1 cellular context compared by ENCODE assay signal in the genomic region with DNA sequence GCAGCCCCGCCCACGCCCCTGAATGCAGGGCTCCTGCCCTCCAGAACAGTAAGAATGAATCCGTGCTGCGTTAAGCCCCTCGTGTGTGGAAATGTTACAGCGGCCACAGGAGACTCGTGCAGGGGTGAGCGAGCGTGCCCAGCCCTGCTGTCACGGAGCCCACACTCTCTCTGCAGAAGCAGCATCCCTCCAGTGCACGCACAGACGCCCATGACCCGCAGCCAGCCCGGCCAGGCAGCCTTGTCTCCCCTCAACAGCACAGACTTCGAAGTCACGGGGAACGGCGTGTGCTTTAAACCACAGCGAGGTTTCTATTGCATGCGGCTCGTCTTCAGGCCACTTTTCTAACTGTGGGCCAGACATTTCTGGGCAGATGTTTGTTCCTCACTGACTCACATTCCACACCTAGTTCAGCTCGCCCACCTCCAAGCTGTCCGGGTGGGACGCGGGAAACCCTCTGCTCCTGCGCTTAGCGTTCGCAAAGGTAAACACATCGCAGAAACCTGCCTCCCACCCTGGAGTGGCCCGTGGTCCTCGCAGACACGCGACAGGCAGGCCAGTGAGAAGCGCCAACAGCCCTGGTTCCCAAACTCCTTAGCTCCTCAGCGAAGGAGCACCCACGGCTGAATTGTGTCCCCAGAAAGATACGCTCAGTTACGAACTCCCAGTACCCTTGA.
TF ChIP-seq lines count a peak whose summit lies in the region.

No MANE protein-coding gene starts in this region.

TF ChIP-seq in GM23338, 12 proteins besides CTCF, POLR2A, EP300 and RAD21:
- TF ChIP-seq EZH2 (IDR thresholded peaks at IDR 0.05; ENCODE audit: low read depth, unreplicated experiment) (no peak), ZNF114 (CRISPR knock-in tag; IDR thresholded peaks at IDR 0.05) (no peak), EZH2phosphoT487 (IDR thresholded peaks at IDR 0.05; ENCODE audit: unreplicated experiment) (no peak), NANOG (IDR thresholded peaks at IDR 0.05; ENCODE audit: borderline replicate concordance) (no peak), CREB1 (CRISPR knock-in tag; IDR thresholded peaks at IDR 0.05; ENCODE audit: low read depth) (no peak), STAT1 (IDR thresholded peaks at IDR 0.05; ENCODE audit: unreplicated experiment) (no peak), ZNF331 (CRISPR knock-in tag; IDR thresholded peaks at IDR 0.05; ENCODE audit: low read depth) (no peak), POLR2AphosphoS5 (IDR thresholded peaks at IDR 0.05; ENCODE audit: low read depth) (no peak)
- TF ChIP-seq, protein P1, sequence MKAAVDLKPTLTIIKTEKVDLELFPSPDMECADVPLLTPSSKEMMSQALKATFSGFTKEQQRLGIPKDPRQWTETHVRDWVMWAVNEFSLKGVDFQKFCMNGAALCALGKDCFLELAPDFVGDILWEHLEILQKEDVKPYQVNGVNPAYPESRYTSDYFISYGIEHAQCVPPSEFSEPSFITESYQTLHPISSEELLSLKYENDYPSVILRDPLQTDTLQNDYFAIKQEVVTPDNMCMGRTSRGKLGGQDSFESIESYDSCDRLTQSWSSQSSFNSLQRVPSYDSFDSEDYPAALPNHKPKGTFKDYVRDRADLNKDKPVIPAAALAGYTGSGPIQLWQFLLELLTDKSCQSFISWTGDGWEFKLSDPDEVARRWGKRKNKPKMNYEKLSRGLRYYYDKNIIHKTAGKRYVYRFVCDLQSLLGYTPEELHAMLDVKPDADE (IDR thresholded peaks at IDR 0.05): no peak
- TF ChIP-seq, protein P2, sequence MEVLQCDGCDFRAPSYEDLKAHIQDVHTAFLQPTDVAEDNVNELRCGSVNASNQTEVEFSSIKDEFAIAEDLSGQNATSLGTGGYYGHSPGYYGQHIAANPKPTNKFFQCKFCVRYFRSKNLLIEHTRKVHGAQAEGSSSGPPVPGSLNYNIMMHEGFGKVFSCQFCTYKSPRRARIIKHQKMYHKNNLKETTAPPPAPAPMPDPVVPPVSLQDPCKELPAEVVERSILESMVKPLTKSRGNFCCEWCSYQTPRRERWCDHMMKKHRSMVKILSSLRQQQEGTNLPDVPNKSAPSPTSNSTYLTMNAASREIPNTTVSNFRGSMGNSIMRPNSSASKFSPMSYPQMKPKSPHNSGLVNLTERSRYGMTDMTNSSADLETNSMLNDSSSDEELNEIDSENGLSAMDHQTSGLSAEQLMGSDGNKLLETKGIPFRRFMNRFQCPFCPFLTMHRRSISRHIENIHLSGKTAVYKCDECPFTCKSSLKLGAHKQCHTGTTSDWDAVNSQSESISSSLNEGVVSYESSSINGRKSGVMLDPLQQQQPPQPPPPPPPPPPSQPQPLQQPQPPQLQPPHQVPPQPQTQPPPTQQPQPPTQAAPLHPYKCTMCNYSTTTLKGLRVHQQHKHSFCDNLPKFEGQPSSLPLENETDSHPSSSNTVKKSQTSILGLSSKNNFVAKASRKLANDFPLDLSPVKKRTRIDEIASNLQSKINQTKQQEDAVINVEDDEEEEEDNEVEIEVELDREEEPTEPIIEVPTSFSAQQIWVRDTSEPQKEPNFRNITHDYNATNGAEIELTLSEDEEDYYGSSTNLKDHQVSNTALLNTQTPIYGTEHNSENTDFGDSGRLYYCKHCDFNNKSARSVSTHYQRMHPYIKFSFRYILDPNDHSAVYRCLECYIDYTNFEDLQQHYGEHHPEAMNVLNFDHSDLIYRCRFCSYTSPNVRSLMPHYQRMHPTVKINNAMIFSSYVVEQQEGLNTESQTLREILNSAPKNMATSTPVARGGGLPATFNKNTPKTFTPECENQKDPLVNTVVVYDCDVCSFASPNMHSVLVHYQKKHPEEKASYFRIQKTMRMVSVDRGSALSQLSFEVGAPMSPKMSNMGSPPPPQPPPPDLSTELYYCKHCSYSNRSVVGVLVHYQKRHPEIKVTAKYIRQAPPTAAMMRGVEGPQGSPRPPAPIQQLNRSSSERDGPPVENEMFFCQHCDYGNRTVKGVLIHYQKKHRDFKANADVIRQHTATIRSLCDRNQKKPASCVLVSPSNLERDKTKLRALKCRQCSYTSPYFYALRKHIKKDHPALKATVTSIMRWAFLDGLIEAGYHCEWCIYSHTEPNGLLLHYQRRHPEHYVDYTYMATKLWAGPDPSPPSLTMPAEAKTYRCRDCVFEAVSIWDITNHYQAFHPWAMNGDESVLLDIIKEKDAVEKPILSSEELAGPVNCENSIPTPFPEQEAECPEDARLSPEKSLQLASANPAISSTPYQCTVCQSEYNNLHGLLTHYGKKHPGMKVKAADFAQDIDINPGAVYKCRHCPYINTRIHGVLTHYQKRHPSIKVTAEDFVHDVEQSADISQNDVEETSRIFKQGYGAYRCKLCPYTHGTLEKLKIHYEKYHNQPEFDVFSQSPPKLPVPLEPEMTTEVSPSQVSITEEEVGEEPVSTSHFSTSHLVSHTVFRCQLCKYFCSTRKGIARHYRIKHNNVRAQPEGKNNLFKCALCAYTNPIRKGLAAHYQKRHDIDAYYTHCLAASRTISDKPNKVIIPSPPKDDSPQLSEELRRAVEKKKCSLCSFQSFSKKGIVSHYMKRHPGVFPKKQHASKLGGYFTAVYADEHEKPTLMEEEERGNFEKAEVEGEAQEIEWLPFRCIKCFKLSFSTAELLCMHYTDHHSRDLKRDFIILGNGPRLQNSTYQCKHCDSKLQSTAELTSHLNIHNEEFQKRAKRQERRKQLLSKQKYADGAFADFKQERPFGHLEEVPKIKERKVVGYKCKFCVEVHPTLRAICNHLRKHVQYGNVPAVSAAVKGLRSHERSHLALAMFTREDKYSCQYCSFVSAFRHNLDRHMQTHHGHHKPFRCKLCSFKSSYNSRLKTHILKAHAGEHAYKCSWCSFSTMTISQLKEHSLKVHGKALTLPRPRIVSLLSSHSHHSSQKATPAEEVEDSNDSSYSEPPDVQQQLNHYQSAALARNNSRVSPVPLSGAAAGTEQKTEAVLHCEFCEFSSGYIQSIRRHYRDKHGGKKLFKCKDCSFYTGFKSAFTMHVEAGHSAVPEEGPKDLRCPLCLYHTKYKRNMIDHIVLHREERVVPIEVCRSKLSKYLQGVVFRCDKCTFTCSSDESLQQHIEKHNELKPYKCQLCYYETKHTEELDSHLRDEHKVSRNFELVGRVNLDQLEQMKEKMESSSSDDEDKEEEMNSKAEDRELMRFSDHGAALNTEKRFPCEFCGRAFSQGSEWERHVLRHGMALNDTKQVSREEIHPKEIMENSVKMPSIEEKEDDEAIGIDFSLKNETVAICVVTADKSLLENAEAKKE (CRISPR knock-in tag; IDR thresholded peaks at IDR 0.05): no peak
